ENCODE assay signal across 16 cellular contexts in the genomic region with DNA sequence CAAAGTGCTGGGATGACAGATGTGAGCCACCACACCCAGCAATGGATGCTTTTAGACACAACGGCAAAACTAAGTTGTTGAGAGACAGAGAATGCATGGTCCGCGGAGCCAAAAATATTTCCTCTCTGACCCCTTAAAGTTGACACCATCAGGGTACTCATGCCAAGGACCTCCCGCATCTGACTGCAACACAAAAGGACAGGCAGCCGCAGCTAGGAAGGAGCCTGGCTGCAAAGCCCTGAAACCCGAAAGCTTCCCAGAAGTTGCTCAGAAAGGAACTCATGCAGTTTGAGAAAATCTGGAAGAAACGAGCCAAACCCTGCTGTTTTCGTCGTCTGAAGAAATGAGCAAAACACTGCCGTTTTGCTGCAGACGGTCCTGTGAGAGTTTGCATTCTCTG. TPM values are rescaled to one million over a fixed set of nuclear protein-coding genes. Genes with fewer than 3 reads are reported as not detected.
DNase-seq lines count a peak whose midpoint lies in the region; ATAC-seq and TF ChIP-seq lines count a peak whose summit lies in the region.
"Had no signal": no experiment of that assay in that cellular context is flagged by ENCODE, and none has a peak within 500 bp of the region (broad histone marks: within the 10 kb centered on the region; RNA-seq: fewer than 3 reads in every experiment).

No MANE protein-coding gene starts in this region.

- peaks cover 90% of the 10 kb centered on the region for H3K79me2 ChIP-seq in neural progenitor cell (ENCODE audit: low read depth)

- CTCF ChIA-PET in CD8-positive, alpha-beta memory T cell (lab: Charles Lee): no interaction called here

- no peaks in the 10 kb centered on the region for H3K9me3 ChIP-seq in neural progenitor cell (ENCODE audit: low read depth)
- H3K9me3 ChIP-seq in tibial artery: no peaks in the 10 kb centered on the region
- no peaks in the 10 kb centered on the region for H3K9me3 ChIP-seq in CD8-positive, alpha-beta memory T cell (ENCODE audit: low read length)
- H3K9me3 ChIP-seq: Caco-2, MG63 had no signal

- H4K20me1 ChIP-seq in neural progenitor cell (ENCODE audit: low read depth): peaks cover 3% of the 10 kb centered on the region

- H3K27ac ChIP-seq in neural progenitor cell (peak overlapping the region; percentile 90), tibial artery (peak overlapping the region; percentile 68 to 75)
- H3K27ac ChIP-seq in CD8-positive, alpha-beta memory T cell (ENCODE audit: low read depth, low read length): no peak overlapping the region
- H3K27ac ChIP-seq: VCaP had no signal

- POLR2A ChIA-PET in CD8-positive, alpha-beta memory T cell (lab: Charles Lee): no interaction called here

- H3K36me3 ChIP-seq in neural progenitor cell (no peaks in the 10 kb centered on the region), tibial artery (peaks cover 28 to 29% (median 29%) of the 10 kb centered on the region in 3 donors)
- no peaks in the 10 kb centered on the region for H3K36me3 ChIP-seq in CD8-positive, alpha-beta memory T cell (ENCODE audit: insufficient read depth, low read length)

- intact Hi-C loops in tibial artery (cut with DNase I; ENCODE audit: low total_unique reads): no loop called here

- H3K36me3 Mint-ChIP-seq in glutamatergic neuron (ENCODE audit: unreplicated experiment) (peaks cover 14% of the 10 kb centered on the region), neural progenitor cell (peaks cover 30% of the 10 kb centered on the region)
- peaks cover 11 to 47% (median 23%) of the 10 kb centered on the region in 3 donors for H3K36me3 Mint-ChIP-seq in CD8-positive, alpha-beta memory T cell
- H3K36me3 Mint-ChIP-seq: natural killer cell had no signal

- H3K4me3 Mint-ChIP-seq in glutamatergic neuron (ENCODE audit: unreplicated experiment) (peak overlapping the region; percentile 75), neural progenitor cell (peak overlapping the region; percentile 33)
- H3K4me3 Mint-ChIP-seq in CD8-positive, alpha-beta memory T cell: no peak overlapping the region
- H3K4me3 Mint-ChIP-seq: natural killer cell had no signal

- peak overlapping the region; percentile 79 for H3K27ac Mint-ChIP-seq in glutamatergic neuron (ENCODE audit: unreplicated experiment)
- peak overlapping the region; percentile 95 for H3K27ac Mint-ChIP-seq in neural progenitor cell
- peak overlapping the region in 1 of 8 donors; percentile 75 for H3K27ac Mint-ChIP-seq in CD8-positive, alpha-beta memory T cell

- DNase-seq in astrocyte of the spinal cord (ENCODE audit: low read depth, low spot score) (no peak), glutamatergic neuron (no peak), neural progenitor cell (ENCODE audit: low spot score) (no peak), tibial artery (no peak)
- no peak for DNase-seq in activated CD4-positive, alpha-beta T cell treated with anti-CD3 and anti-CD28 coated beads for 48 hours
- no peak for DNase-seq in CD8-positive, alpha-beta memory T cell
- no peak for DNase-seq in stimulated activated CD4-positive, alpha-beta T cell treated with anti-CD3 and anti-CD28 coated beads, Interleukin-1b, Interleukin-23, amount 100 ng/mL, for 48 hours
- DNase-seq: Caco-2, cortex of kidney, hippocampal formation, MG63, natural killer cell, NCI-H510A, SIG-M5 had no signal

- peaks cover 9% of the 10 kb centered on the region for H3K9me3 Mint-ChIP-seq in glutamatergic neuron (ENCODE audit: unreplicated experiment)
- H3K9me3 Mint-ChIP-seq in neural progenitor cell: peaks cover 7% of the 10 kb centered on the region
- peaks cover 0 to 5% (median 4%) of the 10 kb centered on the region in 5 donors for H3K9me3 Mint-ChIP-seq in CD8-positive, alpha-beta memory T cell
- H3K9me3 Mint-ChIP-seq: natural killer cell had no signal

- peaks cover 2% of the 10 kb centered on the region for H3K27me3 Mint-ChIP-seq in glutamatergic neuron (ENCODE audit: unreplicated experiment)
- peaks cover 10% of the 10 kb centered on the region for H3K27me3 Mint-ChIP-seq in neural progenitor cell (ENCODE audit: insufficient read depth, low read depth)
- no peaks in the 10 kb centered on the region for H3K27me3 Mint-ChIP-seq in CD8-positive, alpha-beta memory T cell

- peak overlapping the region; percentile 25 for H3K4me2 ChIP-seq in neural progenitor cell

- H3K4me1 Mint-ChIP-seq in glutamatergic neuron (ENCODE audit: low read depth, unreplicated experiment): peaks cover 21% of the 10 kb centered on the region
- H3K4me1 Mint-ChIP-seq in neural progenitor cell: peaks cover 34% of the 10 kb centered on the region
- H3K4me1 Mint-ChIP-seq in CD8-positive, alpha-beta memory T cell: peaks cover 5 to 6% (median 6%) of the 10 kb centered on the region in 3 donors
- H3K4me1 Mint-ChIP-seq: natural killer cell had no signal

- no peak overlapping the region for H2AFZ ChIP-seq in neural progenitor cell (replicated peaks)

- in situ Hi-C loops in astrocyte of the spinal cord (cut with HindIII; ENCODE audit: low sequenced_read_pairs): no loop called here

- H3K27me3 ChIP-seq in neural progenitor cell (no peaks in the 10 kb centered on the region), tibial artery (no peaks in the 10 kb centered on the region)
- no peaks in the 10 kb centered on the region for H3K27me3 ChIP-seq in CD8-positive, alpha-beta memory T cell (ENCODE audit: insufficient read depth, low read length, poor library complexity, severe bottlenecking)
- H3K27me3 ChIP-seq: MG63 had no signal

- H3K4me3 ChIP-seq in astrocyte of the spinal cord (ENCODE audit: low read depth, low read length) (peak overlapping the region; percentile 19), neural progenitor cell (no peak overlapping the region), tibial artery (peak overlapping the region; percentile 32 to 36)
- H3K4me3 ChIP-seq in CD8-positive, alpha-beta memory T cell (ENCODE audit: low read length): no peak overlapping the region
- H3K4me3 ChIP-seq: MG63 had no signal

- H3K4me1 ChIP-seq in neural progenitor cell (peaks cover 20% of the 10 kb centered on the region), tibial artery (peaks cover 0 to 29% (median 7%) of the 10 kb centered on the region in 4 donors)
- H3K4me1 ChIP-seq in CD8-positive, alpha-beta memory T cell (ENCODE audit: insufficient read depth, low read length): no peaks in the 10 kb centered on the region

- TF ChIP-seq CTCF in astrocyte of the spinal cord (IDR thresholded peaks at IDR 0.05; ENCODE audit: low read depth, low read length) (no peak), glutamatergic neuron (IDR thresholded peaks at IDR 0.05; ENCODE audit: partially characterized antibody, unreplicated experiment) (no peak), neural progenitor cell (IDR thresholded peaks at IDR 0.05) (no peak), tibial artery (IDR thresholded peaks at IDR 0.05) (no peak)

- H3K9ac ChIP-seq in neural progenitor cell: peak overlapping the region; percentile 47

- peaks cover 28% of the 10 kb centered on the region for H3F3A ChIP-seq in neural progenitor cell (ENCODE audit: low read depth)

- no peak for ATAC-seq in HG03196 (IDR thresholded peaks at IDR 0.05; ENCODE audit: unreplicated experiment)
- ATAC-seq: natural killer cell had no signal

RNA-seq across cellular contexts. Expression of a gene that starts 16.5 kb away (rescaled TPM):
- total RNA-seq in glutamatergic neuron (ENCODE audit: unreplicated experiment): 37.1 TPM
- 25.6 and 31.8 TPM in 2 replicates for total RNA-seq in neural progenitor cell (ENCODE audit: low replicate concordance)
- total RNA-seq in CD8-positive, alpha-beta memory T cell: 10 to 100 TPM; 25.3 to 26.6 TPM
- polyA plus RNA-seq in CD8-positive, alpha-beta memory T cell: 21.5 TPM

RNA-seq across cellular contexts. Expression of a gene that starts 16.5 kb away (rescaled TPM):
- total RNA-seq in glutamatergic neuron (ENCODE audit: unreplicated experiment) (45.4 TPM), neural progenitor cell (ENCODE audit: low replicate concordance) (36.9 and 37.0 TPM in 2 replicates)
- 10 to 100 TPM; 28.0 to 30.0 TPM for total RNA-seq in CD8-positive, alpha-beta memory T cell
- 41.9 TPM for polyA plus RNA-seq in CD8-positive, alpha-beta memory T cell

Comparison
In these comparisons a context has a peak if more than half of its experiments do, and no peak if none do; other contexts are left out.
1. H3K4me3 ChIP-seq: peak in astrocyte of the spinal cord (single experiment) and tibial artery (2 of 2); none in neural progenitor cell (single experiment) and CD8-positive, alpha-beta memory T cell (single experiment).
2. H3K4me3 Mint-ChIP-seq: peak in glutamatergic neuron (single experiment) and neural progenitor cell (single experiment); none in CD8-positive, alpha-beta memory T cell (0 of 7).